In the genomic region with DNA sequence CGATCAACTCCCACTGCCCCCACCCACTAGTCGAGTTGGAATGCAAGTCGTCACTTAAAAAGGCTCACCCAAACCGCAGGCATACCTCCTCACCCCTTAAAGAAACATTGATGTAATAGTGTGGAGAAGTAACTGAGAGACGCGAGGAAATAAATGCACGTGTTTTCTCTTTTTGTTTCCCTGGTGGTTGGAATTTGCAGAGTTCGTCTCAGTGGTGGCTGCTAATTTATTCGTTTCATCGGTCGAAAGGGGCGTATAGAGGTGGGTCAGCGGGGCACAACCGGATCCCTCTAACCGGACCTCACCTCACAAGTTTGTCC, we compare ENCODE assay signal across 8 cellular contexts. TPM values are rescaled to one million over a fixed set of nuclear protein-coding genes. Genes with fewer than 3 reads are reported as not detected.
DNase-seq lines count a peak whose midpoint lies in the region; ATAC-seq, FAIRE-seq and TF ChIP-seq lines count a peak whose summit lies in the region.

No MANE protein-coding gene starts in this region.

- H3K27me3 ChIP-seq in HUES48 (ENCODE audit: control insufficient read depth, insufficient read depth, low read length), result peaks cover 85% of the 10 kb centered on the region

- WGBS in A549 (ENCODE audit: missing lambda C conversion rate), result 1% methylated on average over 15 of the region's 15 CpGs

- TF ChIP-seq POLR2A in A549 (IDR thresholded peaks at IDR 0.05; ENCODE audit: low read length), result no peak

- peak overlapping the region; percentile 80 for H3K4me2 ChIP-seq in A549

- CTCF ChIA-PET in A549 (lab: Yijun Ruan, JAX), result no interaction called here
- CTCF ChIA-PET in activated CD8-positive, alpha-beta memory T cell treated with anti-CD3 and anti-CD28 coated beads, Interleukin-2, amount 10 ng/mL, durations not matched to agents 7 days and 5 days (lab: Charles Lee), result no interaction called here

- no peak overlapping the region for H3K27ac ChIP-seq in A549
- H3K27ac ChIP-seq in HUES48 (ENCODE audit: low read depth, low read length), result peak overlapping the region; percentile 12

- H3K4me1 ChIP-seq in A549 (peaks cover 4% of the 10 kb centered on the region; the same call in 1 of the 3 replicates), HUES48 (ENCODE audit: control insufficient read depth, insufficient read depth, low read length) (peaks cover 42% of the 10 kb centered on the region)

- H3K4me1 Mint-ChIP-seq in endothelial cell (ENCODE audit: unreplicated experiment) (peaks cover 19% of the 10 kb centered on the region), nephron progenitor cell (peaks cover 33% of the 10 kb centered on the region)
- peaks cover 4% of the 10 kb centered on the region for H3K4me1 Mint-ChIP-seq in activated CD8-positive, alpha-beta memory T cell treated with anti-CD3 and anti-CD28 coated beads, Interleukin-2, amount 10 ng/mL, durations not matched to agents 7 days and 5 days

- H3K36me3 ChIP-seq in HUES48 (ENCODE audit: control insufficient read depth, insufficient read depth, low read length), result no peaks in the 10 kb centered on the region

- no peaks in the 10 kb centered on the region for H3K36me3 Mint-ChIP-seq in endothelial cell (ENCODE audit: low read depth, unreplicated experiment)
- H3K36me3 Mint-ChIP-seq in nephron progenitor cell (ENCODE audit: low read depth), result no peaks in the 10 kb centered on the region
- H3K36me3 Mint-ChIP-seq in activated CD8-positive, alpha-beta memory T cell treated with anti-CD3 and anti-CD28 coated beads, Interleukin-2, amount 10 ng/mL, durations not matched to agents 7 days and 5 days, result peaks cover 3% of the 10 kb centered on the region

- ATAC-seq in A549, result peak; percentile 11 to 62; a peak in 3 of 6 replicates
- ATAC-seq in GM18520 (IDR thresholded peaks at IDR 0.05; ENCODE audit: unreplicated experiment), result no peak
- ATAC-seq in GM18870 (IDR thresholded peaks at IDR 0.05; ENCODE audit: unreplicated experiment), result no peak
- ATAC-seq in activated CD8-positive, alpha-beta memory T cell treated with anti-CD3 and anti-CD28 coated beads, Interleukin-2, amount 10 ng/mL, durations not matched to agents 7 days and 5 days, result no peak

- H3K4me3 Mint-ChIP-seq in endothelial cell (ENCODE audit: unreplicated experiment), result peak overlapping the region; percentile 86
- H3K4me3 Mint-ChIP-seq in nephron progenitor cell, result peak overlapping the region; percentile 91
- H3K4me3 Mint-ChIP-seq in activated CD8-positive, alpha-beta memory T cell treated with anti-CD3 and anti-CD28 coated beads, Interleukin-2, amount 10 ng/mL, durations not matched to agents 7 days and 5 days, result no peak overlapping the region

- H3K9me3 ChIP-seq in A549, result no peaks in the 10 kb centered on the region
- H3K9me3 ChIP-seq in HUES48 (ENCODE audit: control insufficient read depth, insufficient read depth, low read length), result no peaks in the 10 kb centered on the region

- H3K9me3 Mint-ChIP-seq in endothelial cell (ENCODE audit: unreplicated experiment) (no peaks in the 10 kb centered on the region), nephron progenitor cell (no peaks in the 10 kb centered on the region)
- peaks cover 1% of the 10 kb centered on the region for H3K9me3 Mint-ChIP-seq in activated CD8-positive, alpha-beta memory T cell treated with anti-CD3 and anti-CD28 coated beads, Interleukin-2, amount 10 ng/mL, durations not matched to agents 7 days and 5 days (ENCODE audit: low read depth)

- no peak for TF ChIP-seq EP300 in A549 (IDR thresholded peaks at IDR 0.05)

- no peak for FAIRE-seq in A549 (lab: Jason Lieb, UNC)

- H3K9ac ChIP-seq in HUES48 (ENCODE audit: low read depth, low read length), result no peak overlapping the region

- H3K27ac Mint-ChIP-seq in endothelial cell (ENCODE audit: unreplicated experiment), result no peak overlapping the region
- no peak overlapping the region for H3K27ac Mint-ChIP-seq in nephron progenitor cell
- no peak overlapping the region for H3K27ac Mint-ChIP-seq in activated CD8-positive, alpha-beta memory T cell treated with anti-CD3 and anti-CD28 coated beads, Interleukin-2, amount 10 ng/mL, durations not matched to agents 7 days and 5 days

- POLR2A ChIA-PET in A549 (lab: Yijun Ruan, JAX), result no interaction called here

- H3K4me3 ChIP-seq in A549, result peak overlapping the region; percentile 31; the same call in 1 of the 3 replicates
- H3K4me3 ChIP-seq in HUES48 (ENCODE audit: low read depth, low read length), result peak overlapping the region; percentile 67

- peaks cover 13% of the 10 kb centered on the region for H3K27me3 Mint-ChIP-seq in endothelial cell (ENCODE audit: unreplicated experiment)
- peaks cover 95% of the 10 kb centered on the region for H3K27me3 Mint-ChIP-seq in nephron progenitor cell (ENCODE audit: low read depth, poor library complexity)
- H3K27me3 Mint-ChIP-seq in activated CD8-positive, alpha-beta memory T cell treated with anti-CD3 and anti-CD28 coated beads, Interleukin-2, amount 10 ng/mL, durations not matched to agents 7 days and 5 days, result peaks cover 60% of the 10 kb centered on the region

- DNase-seq in A549 (ENCODE audit: low read depth in 1 of 2, low spot score in 1 of 2) (no peak), endothelial cell (ENCODE audit: low spot score) (no peak), nephron progenitor cell (no peak)
- DNase-seq in activated CD4-positive, alpha-beta T cell treated with anti-CD3 and anti-CD28 coated beads for 1 hour, result no peak
- no peak for DNase-seq in activated CD8-positive, alpha-beta memory T cell treated with anti-CD3 and anti-CD28 coated beads, Interleukin-2, amount 10 ng/mL, durations not matched to agents 7 days and 5 days

- no peak for TF ChIP-seq RAD21 in A549 (conservative IDR thresholded peaks at IDR 0.05 in 1 of 2, IDR thresholded peaks at IDR 0.05 in 1 of 2)

- no peak for TF ChIP-seq CTCF in A549 (IDR thresholded peaks at IDR 0.05)
- no peak for TF ChIP-seq CTCF in endothelial cell (IDR thresholded peaks at IDR 0.05; ENCODE audit: unreplicated experiment)
- no peak for TF ChIP-seq CTCF in nephron progenitor cell (IDR thresholded peaks at IDR 0.05)

TF ChIP-seq in A549, 52 proteins besides CTCF, POLR2A, EP300 and RAD21:
- TF ChIP-seq EHMT2 (IDR thresholded peaks at IDR 0.05; ENCODE audit: low read depth) (no peak), FOSL2 (IDR thresholded peaks at IDR 0.05) (no peak), FOSL2 (CRISPR knock-in tag; IDR thresholded peaks at IDR 0.05) (no peak), MYC (IDR thresholded peaks at IDR 0.05; ENCODE audit: borderline replicate concordance, low read length) (no peak), MAZ (IDR thresholded peaks at IDR 0.05; ENCODE audit: borderline replicate concordance, low read depth, low read length) (no peak), MAFK (IDR thresholded peaks at IDR 0.05; ENCODE audit: partially characterized antibody) (no peak), NR3C1 (IDR thresholded peaks at IDR 0.05) (no peak), CBX2 (IDR thresholded peaks at IDR 0.05; ENCODE audit: borderline replicate concordance, low read depth) (no peak), ZC3H11A (IDR thresholded peaks at IDR 0.05) (no peak), MAX (IDR thresholded peaks at IDR 0.05) (no peak), HEYL (CRISPR knock-in tag; IDR thresholded peaks at IDR 0.05) (no peak), ESRRA (IDR thresholded peaks at IDR 0.05; ENCODE audit: borderline replicate concordance, low read length) (no peak), TFCP2L1 (CRISPR knock-in tag; IDR thresholded peaks at IDR 0.05) (no peak), JUNB (IDR thresholded peaks at IDR 0.05) (no peak), HES2 (IDR thresholded peaks at IDR 0.05) (no peak), HOXB5 (CRISPR knock-in tag; IDR thresholded peaks at IDR 0.05) (no peak), CHD4 (IDR thresholded peaks at IDR 0.05; ENCODE audit: borderline replicate concordance) (no peak), FOXS1 (CRISPR knock-in tag; IDR thresholded peaks at IDR 0.05) (no peak), ZFP36 (IDR thresholded peaks at IDR 0.05; ENCODE audit: borderline replicate concordance, partially characterized antibody) (no peak), ATOH8 (CRISPR knock-in tag; IDR thresholded peaks at IDR 0.05; ENCODE audit: low read depth) (no peak), RCOR1 (IDR thresholded peaks at IDR 0.05; ENCODE audit: low read depth, low read length) (no peak)

RNA-seq across cellular contexts. Expression of gene NPAS3, which starts 5.1 kb away (rescaled TPM):
- not detected in 2 replicates for polyA plus RNA-seq in A549 (2011; rRNA removed)
- not detected in 2 replicates for polyA plus RNA-seq in A549 (2012; cell fraction: cytosol; rRNA removed)
- not detected in 2 replicates for polyA plus RNA-seq in A549 (2012; cell fraction: nucleus; rRNA removed)
- not detected in 3 replicates for polyA plus RNA-seq in A549 (2017; fragmentation: RNase III; extraction: RNeasy Plus Mini Kit Qiagen cat#74134 plus additional on column Dnase treatment)
- polyA minus RNA-seq in A549 (2011; rRNA and poly(A)+ RNA removed), result not detected in 2 replicates
- total RNA-seq in endothelial cell (ENCODE audit: unreplicated experiment), result 1.6 TPM
- not detected for total RNA-seq in activated CD8-positive, alpha-beta memory T cell treated with anti-CD3 and anti-CD28 coated beads, Interleukin-2, amount 10 ng/mL, durations not matched to agents 7 days and 5 days

Comparison
In these comparisons a context has a peak if more than half of its experiments do, and no peak if none do; other contexts are left out.
1. ATAC-seq: peak in A549 (2 of 2); none in GM18520 (single experiment), GM18870 (single experiment) and activated CD8-positive, alpha-beta memory T cell treated with anti-CD3 and anti-CD28 coated beads, Interleukin-2, amount 10 ng/mL, durations not matched to agents 7 days and 5 days (single experiment).